Comparison of ENCODE assay signal across 19 cellular contexts in genomic region chr13:75513271-75513670, GRCh38.
"Had no signal": no experiment of that assay in that cellular context is flagged by ENCODE, and none has a peak within 500 bp of the region (broad histone marks: within the 10 kb centered on the region; RNA-seq: fewer than 3 reads in every experiment).

No MANE protein-coding gene starts in this region.

- H3K27me3 ChIP-seq: esophagus muscularis mucosa, gastrocnemius medialis, neural progenitor cell, uterus had no signal

- FAIRE-seq: astrocyte, small intestine had no signal

- ATAC-seq: gastrocnemius medialis; naive thymus-derived CD8-positive, alpha-beta T cell; sciatic nerve; stimulated activated effector memory CD8-positive, alpha-beta T cell treated with anti-CD3 and anti-CD28 coated beads, Interleukin-12 subunit alpha, Interleukin-12 subunit beta, amount 100 ng/mL, for 72 hours; WTC11 had no signal

- H3K9ac ChIP-seq: neural progenitor cell had no signal

- H3K27ac ChIP-seq: esophagus muscularis mucosa, gastrocnemius medialis, left ventricle myocardium inferior, neural progenitor cell, uterus had no signal

- H2AFZ ChIP-seq: neural progenitor cell had no signal

- H3K9me3 ChIP-seq: esophagus muscularis mucosa, gastrocnemius medialis, left ventricle myocardium inferior, uterus had no signal

- H3K36me3 ChIP-seq: esophagus muscularis mucosa, gastrocnemius medialis, left ventricle myocardium inferior, neural progenitor cell, uterus had no signal

- H3K4me2 ChIP-seq: neural progenitor cell had no signal

- H3K4me1 ChIP-seq: esophagus muscularis mucosa, gastrocnemius medialis, left ventricle myocardium inferior, neural progenitor cell, uterus had no signal

- DNase-seq: activated CD4-positive, alpha-beta T cell treated with anti-CD3 and anti-CD28 coated beads, Interleukin-2, amount 50 U/mL, for 48 hours; activated naive CD4-positive, alpha-beta T cell treated with Interleukin-2 at 50 U/mL for 16 hours; activated naive CD8-positive, alpha-beta T cell treated with anti-CD3 and anti-CD28 coated beads for 36 hours; activated T-cell treated with anti-CD3 and anti-CD28 coated beads, Interleukin-2, amount 50 U/mL, for 48 hours; central memory CD4-positive, alpha-beta T cell; gastrocnemius medialis; hypothalamus; left ventricle myocardium inferior; naive thymus-derived CD8-positive, alpha-beta T cell; small intestine; stimulated activated CD4-positive, alpha-beta T cell treated with anti-CD3 and anti-CD28 coated beads, Interleukin-2, amount 100 ng/mL, for 24 hours; trophoblast cell; uterus had no signal

- H3K4me3 ChIP-seq: esophagus muscularis mucosa, gastrocnemius medialis, left ventricle myocardium inferior, neural progenitor cell, uterus had no signal
